10 cellular contexts compared by ENCODE assay signal in the genomic region with DNA sequence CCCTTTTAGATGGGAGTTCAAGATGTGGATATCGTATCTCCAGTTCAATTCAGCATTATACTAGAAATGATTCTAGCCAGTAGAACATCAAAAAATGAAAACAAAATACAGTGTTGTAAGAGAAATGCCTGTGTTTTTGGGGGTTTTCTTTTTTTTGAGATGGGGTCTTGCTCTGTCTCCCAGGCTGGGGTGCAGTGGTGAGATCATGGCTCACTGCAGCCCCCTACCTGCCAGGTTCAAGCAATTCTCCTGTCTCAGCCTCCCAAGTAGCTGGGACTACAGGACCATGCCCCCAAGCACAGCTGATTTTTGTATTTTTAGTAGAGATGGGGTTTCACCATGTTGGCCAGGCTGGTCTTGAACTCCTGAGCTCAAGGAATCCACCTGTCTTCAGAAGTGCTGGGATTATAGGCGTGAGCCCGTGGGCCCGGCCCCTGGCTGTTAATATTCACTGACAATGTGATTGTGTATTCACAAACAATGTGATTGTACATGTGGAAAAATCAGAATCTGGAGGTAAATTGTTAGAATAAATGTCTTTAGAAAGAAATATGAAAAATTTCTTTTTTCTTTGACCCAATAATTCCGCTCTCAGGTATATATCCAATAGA. TPM values are rescaled to one million over a fixed set of nuclear protein-coding genes. Genes with fewer than 3 reads are reported as not detected.
DNase-seq lines count a peak whose midpoint lies in the region; ATAC-seq and TF ChIP-seq lines count a peak whose summit lies in the region.
"Had no signal": no experiment of that assay in that cellular context is flagged by ENCODE, and none has a peak within 500 bp of the region (broad histone marks: within the 10 kb centered on the region; RNA-seq: fewer than 3 reads in every experiment).

No MANE protein-coding gene starts in this region.

- H3K27ac Mint-ChIP-seq in CD4-positive, alpha-beta memory T cell = peak overlapping the region in 1 of 7 donors; percentile 69
- H3K27ac Mint-ChIP-seq in GM23338 = no peak overlapping the region
- H3K27ac Mint-ChIP-seq in activated CD8-positive, alpha-beta T cell treated with anti-CD3 and anti-CD28 coated beads, Interleukin-2, amount 10 ng/mL, durations not matched to agents 7 days and 5 days = no peak overlapping the region
- H3K27ac Mint-ChIP-seq: nephron progenitor cell had no signal

- H3K27ac ChIP-seq in CD4-positive, alpha-beta memory T cell (ENCODE audit: low read depth, low read length) = no peak overlapping the region
- no peak overlapping the region for H3K27ac ChIP-seq in GM23338 (ENCODE audit: low read depth)
- no peak overlapping the region for H3K27ac ChIP-seq in liver (ENCODE audit: low read depth in 1 of 2, low read length in 2 of 2)

- TF ChIP-seq CTCF in GM23338 (conservative IDR thresholded peaks at IDR 0.05; ENCODE audit: low read depth in 2 of 2) (peak; percentile 73 to 76), liver (IDR thresholded peaks at IDR 0.05; ENCODE audit: low read depth, low read length, missing input control) (peak; percentile 9)

- CTCF ChIA-PET in CD4-positive, alpha-beta memory T cell (lab: Charles Lee; ENCODE audit: partially characterized antibody) = interaction anchor here (0.9 to 8.6 kb wide), 15 partner anchors 10 to 224 kb away, joined by 3 to 70 read pairs (median 4); no protein-coding TSS in a partner anchor
- CTCF ChIA-PET in activated CD8-positive, alpha-beta T cell treated with anti-CD3 and anti-CD28 coated beads, Interleukin-2, amount 10 ng/mL, durations not matched to agents 7 days and 5 days (lab: Charles Lee) = interaction anchor here (0.6 to 1.8 kb wide), 12 partner anchors 11 to 220 kb away, joined by 3 to 7 read pairs (median 4); no protein-coding TSS in a partner anchor

- H3K4me3 Mint-ChIP-seq in CD4-positive, alpha-beta memory T cell = peak overlapping the region in 1 of 8 donors; percentile 46
- no peak overlapping the region for H3K4me3 Mint-ChIP-seq in GM23338
- H3K4me3 Mint-ChIP-seq in activated CD8-positive, alpha-beta T cell treated with anti-CD3 and anti-CD28 coated beads, Interleukin-2, amount 10 ng/mL, durations not matched to agents 7 days and 5 days = no peak overlapping the region
- H3K4me3 Mint-ChIP-seq: nephron progenitor cell had no signal

- H3K9me2 ChIP-seq in GM23338 (ENCODE audit: insufficient read depth) = no peaks in the 10 kb centered on the region

- no peak overlapping the region for H2AFZ ChIP-seq in GM23338

- ATAC-seq in GM23338 = peak; percentile 95
- ATAC-seq in activated CD8-positive, alpha-beta T cell treated with anti-CD3 and anti-CD28 coated beads, Interleukin-2, amount 10 ng/mL, durations not matched to agents 7 days and 5 days = no peak

- no peaks in the 10 kb centered on the region for H3K9me3 Mint-ChIP-seq in CD4-positive, alpha-beta memory T cell
- H3K9me3 Mint-ChIP-seq in GM23338 = no peaks in the 10 kb centered on the region
- no peaks in the 10 kb centered on the region for H3K9me3 Mint-ChIP-seq in activated CD8-positive, alpha-beta T cell treated with anti-CD3 and anti-CD28 coated beads, Interleukin-2, amount 10 ng/mL, durations not matched to agents 7 days and 5 days (ENCODE audit: insufficient read depth)

- no peak overlapping the region for H3K4me2 ChIP-seq in GM23338

- POLR2A ChIA-PET in CD4-positive, alpha-beta memory T cell (lab: Charles Lee; ENCODE audit: partially characterized antibody) = no interaction called here
- POLR2A ChIA-PET in activated CD8-positive, alpha-beta T cell treated with anti-CD3 and anti-CD28 coated beads, Interleukin-2, amount 10 ng/mL, durations not matched to agents 7 days and 5 days (lab: Charles Lee) = no interaction called here

- intact Hi-C loops in CD4-positive, alpha-beta memory T cell (cut with micrococcal nuclease) = loop anchor here (1.0 to 5.0 kb wide), 4 partner anchors 60 to 331 kb away; partner anchors contain the start of gene HEXA

- H3K36me3 Mint-ChIP-seq in CD4-positive, alpha-beta memory T cell = peaks cover 0 to 7% of the 10 kb centered on the region in 2 donors
- peaks cover 5% of the 10 kb centered on the region; the same call in 2 of the 3 replicates for H3K36me3 Mint-ChIP-seq in GM23338 (ENCODE audit: low read depth)
- peaks cover 8% of the 10 kb centered on the region for H3K36me3 Mint-ChIP-seq in activated CD8-positive, alpha-beta T cell treated with anti-CD3 and anti-CD28 coated beads, Interleukin-2, amount 10 ng/mL, durations not matched to agents 7 days and 5 days (ENCODE audit: low read depth)

- DNase-seq in CD4-positive, alpha-beta memory T cell = peak in 4 of 5 donors; percentile 22 to 29 (median 28)
- DNase-seq in GM23338 (ENCODE audit: low spot score) (peak; percentile 55), epidermal melanocyte (ENCODE audit: insufficient read length, low spot score) (no peak), amniotic stem cell (lab: John Stamatoyannopoulos, UW) (no peak), GM19240 (ENCODE audit: insufficient read length, low spot score) (no peak)
- peak; percentile 36 for DNase-seq in activated CD8-positive, alpha-beta T cell treated with anti-CD3 and anti-CD28 coated beads, Interleukin-2, amount 10 ng/mL, durations not matched to agents 7 days and 5 days
- no peak for DNase-seq in stimulated activated CD8-positive, alpha-beta memory T cell treated with anti-CD3 and anti-CD28 coated beads, Interleukin-4, amount 100 ng/mL, for 48 hours
- DNase-seq: nephron progenitor cell; stimulated activated naive CD4-positive, alpha-beta T cell treated with Interleukin-2 at 50 U/mL for 16 hours had no signal

- H3K27me3 Mint-ChIP-seq in CD4-positive, alpha-beta memory T cell = no peaks in the 10 kb centered on the region
- H3K27me3 Mint-ChIP-seq in GM23338 (ENCODE audit: insufficient read depth, low read depth, poor library complexity) = no peaks in the 10 kb centered on the region
- H3K27me3 Mint-ChIP-seq in activated CD8-positive, alpha-beta T cell treated with anti-CD3 and anti-CD28 coated beads, Interleukin-2, amount 10 ng/mL, durations not matched to agents 7 days and 5 days (ENCODE audit: low read depth) = no peaks in the 10 kb centered on the region

- no peaks in the 10 kb centered on the region for H3K36me3 ChIP-seq in CD4-positive, alpha-beta memory T cell (ENCODE audit: insufficient read depth, low read length)
- H3K36me3 ChIP-seq in GM23338 (ENCODE audit: insufficient read depth) (no peaks in the 10 kb centered on the region), liver (ENCODE audit: control insufficient read depth in 4 of 4, insufficient read depth in 3 of 4, low read depth in 1 of 4, low read length in 3 of 4) (no peaks in the 10 kb centered on the region)

- WGBS in liver = 98% methylated on average over 5 of the region's 5 CpGs

- H3K79me2 ChIP-seq in GM23338 (replicated peaks; ENCODE audit: insufficient read depth) = peaks cover 51% of the 10 kb centered on the region

- no peaks in the 10 kb centered on the region for H3K27me3 ChIP-seq in CD4-positive, alpha-beta memory T cell (ENCODE audit: insufficient read depth, low read length)
- H3K27me3 ChIP-seq in GM23338 (ENCODE audit: insufficient read depth) = no peaks in the 10 kb centered on the region
- no peaks in the 10 kb centered on the region for H3K27me3 ChIP-seq in liver (ENCODE audit: control insufficient read depth in 4 of 4, insufficient read depth in 4 of 4, low read length in 3 of 4)

- peak; percentile 48 to 61 for TF ChIP-seq RAD21 in liver (IDR thresholded peaks at IDR 0.05)

- no peaks in the 10 kb centered on the region for H3K9me3 ChIP-seq in CD4-positive, alpha-beta memory T cell (ENCODE audit: control insufficient read depth in 1 of 2, low read length in 2 of 2)
- no peaks in the 10 kb centered on the region for H3K9me3 ChIP-seq in liver (ENCODE audit: control insufficient read depth in 4 of 4, low read length in 3 of 4)

- no peaks in the 10 kb centered on the region for H3F3A ChIP-seq in GM23338 (replicated peaks; ENCODE audit: low read depth)

- H4K20me1 ChIP-seq in GM23338 (replicated peaks; ENCODE audit: insufficient read depth) = peaks cover 19% of the 10 kb centered on the region

- peaks cover 37% of the 10 kb centered on the region for H3K4me1 ChIP-seq in CD4-positive, alpha-beta memory T cell (ENCODE audit: insufficient read depth, low read length)
- H3K4me1 ChIP-seq in GM23338 (ENCODE audit: insufficient read depth) (no peaks in the 10 kb centered on the region), liver (ENCODE audit: control insufficient read depth in 4 of 4, insufficient read depth in 4 of 4, low read length in 3 of 4) (peaks cover 0 to 2% (median 0%) of the 10 kb centered on the region in 4 donors)

- no peak overlapping the region for H3K4me3 ChIP-seq in CD4-positive, alpha-beta memory T cell (ENCODE audit: low read length in 2 of 2)
- H3K4me3 ChIP-seq in GM23338 (no peak overlapping the region), liver (ENCODE audit: low read depth in 1 of 3, low read length in 3 of 3) (no peak overlapping the region)

- peaks cover 33 to 78% (median 49%) of the 10 kb centered on the region in 4 donors for H3K4me1 Mint-ChIP-seq in CD4-positive, alpha-beta memory T cell
- no peaks in the 10 kb centered on the region for H3K4me1 Mint-ChIP-seq in GM23338
- peaks cover 28% of the 10 kb centered on the region for H3K4me1 Mint-ChIP-seq in activated CD8-positive, alpha-beta T cell treated with anti-CD3 and anti-CD28 coated beads, Interleukin-2, amount 10 ng/mL, durations not matched to agents 7 days and 5 days (ENCODE audit: low read depth)
- H3K4me1 Mint-ChIP-seq: nephron progenitor cell had no signal

- no peak overlapping the region for H3K9ac ChIP-seq in liver (ENCODE audit: low read depth in 1 of 2, low read length in 2 of 2)

TF ChIP-seq in GM23338, 12 proteins besides CTCF, POLR2A, EP300 and RAD21 (continues in another document):
- TF ChIP-seq ZNF331 (CRISPR knock-in tag; IDR thresholded peaks at IDR 0.05; ENCODE audit: low read depth) = no peak
- TF ChIP-seq POLR2AphosphoS5 (IDR thresholded peaks at IDR 0.05; ENCODE audit: low read depth) = no peak
- TF ChIP-seq STAT1 (IDR thresholded peaks at IDR 0.05; ENCODE audit: unreplicated experiment) = no peak
- no peak for TF ChIP-seq CREB1 (CRISPR knock-in tag; IDR thresholded peaks at IDR 0.05; ENCODE audit: low read depth)
- TF ChIP-seq NANOG (IDR thresholded peaks at IDR 0.05; ENCODE audit: borderline replicate concordance) = no peak

TF ChIP-seq in liver, 16 proteins besides CTCF, POLR2A, EP300 and RAD21:
- TF ChIP-seq TAF1 (conservative IDR thresholded peaks at IDR 0.05) (no peak), RXRA (IDR thresholded peaks at IDR 0.05) (no peak), NR2F2 (IDR thresholded peaks at IDR 0.05) (no peak), HNF4G (IDR thresholded peaks at IDR 0.05) (no peak)

RNA-seq across cellular contexts. Expression of gene ARIH1, which starts 59.0 kb away (rescaled TPM):
- total RNA-seq in CD4-positive, alpha-beta memory T cell = 100 to 1,000 TPM; 203 to 210 TPM
- 10 to 100 TPM; 10.5 to 36.8 TPM for polyA plus RNA-seq in CD4-positive, alpha-beta memory T cell
- 48.6 and 55.3 TPM in 2 replicates for total RNA-seq in GM23338 (2014; rRNA removed; shearing (Covaris generic))
- polyA plus RNA-seq in GM23338 (2016; fragmentation: Nextera tagmentation; extraction: Ambion mirVana) = 19.0 and 30.5 TPM in 2 replicates
- 100 to 1,000 TPM; 110 to 119 TPM for total RNA-seq in activated CD8-positive, alpha-beta T cell treated with anti-CD3 and anti-CD28 coated beads, Interleukin-2, amount 10 ng/mL, durations not matched to agents 7 days and 5 days
- 10 to 100 TPM; 23.3 to 23.8 TPM for total RNA-seq in liver
- polyA plus RNA-seq in liver = 10 to 100 TPM; 10.8 to 14.3 TPM

Comparison
In these comparisons a context has a peak if more than half of its experiments do, and no peak if none do; other contexts are left out.
1. DNase-seq: peak in CD4-positive, alpha-beta memory T cell (4 of 5), GM23338 (single experiment) and activated CD8-positive, alpha-beta T cell treated with anti-CD3 and anti-CD28 coated beads, Interleukin-2, amount 10 ng/mL, durations not matched to agents 7 days and 5 days (single experiment); none in epidermal melanocyte (single experiment), amniotic stem cell (single experiment), stimulated activated CD8-positive, alpha-beta memory T cell treated with anti-CD3 and anti-CD28 coated beads, Interleukin-4, amount 100 ng/mL, for 48 hours (single experiment) and GM19240 (single experiment).